10 cellular contexts compared by ENCODE assay signal in genomic region chr13:59112375-59112774, GRCh38.
A peak's percentile ranks its signal among the peaks of the same experiment; 100 is the strongest.
DNase-seq lines count a peak whose midpoint lies in the region; ATAC-seq and TF ChIP-seq lines count a peak whose summit lies in the region.
"Had no signal": no experiment of that assay in that cellular context is flagged by ENCODE, and none has a peak within 500 bp of the region (broad histone marks: within the 10 kb centered on the region; RNA-seq: fewer than 3 reads in every experiment).

No MANE protein-coding gene starts in this region.

- H3K27ac ChIP-seq in ACC112 (ENCODE audit: low read depth, low read length): peak overlapping the region; percentile 96
- H3K27ac ChIP-seq: neutrophil had no signal

- H3K36me3 ChIP-seq in ACC112 (ENCODE audit: insufficient read depth, low read length) (no peaks in the 10 kb centered on the region), MG63 (no peaks in the 10 kb centered on the region), kidney epithelial cell (ENCODE audit: control insufficient read depth, insufficient read depth, low read length) (no peaks in the 10 kb centered on the region)
- H3K36me3 ChIP-seq: neutrophil had no signal

- H3K9me3 ChIP-seq in MG63: no peaks in the 10 kb centered on the region
- H3K9me3 ChIP-seq: neutrophil had no signal

- H3K27me3 ChIP-seq in ACC112 (ENCODE audit: insufficient read depth, low read length) (no peaks in the 10 kb centered on the region), MG63 (no peaks in the 10 kb centered on the region), kidney epithelial cell (ENCODE audit: control insufficient read depth, insufficient read depth, low read length) (no peaks in the 10 kb centered on the region)
- H3K27me3 ChIP-seq: neutrophil had no signal

- ATAC-seq in esophagus mucosa: no peak
- ATAC-seq in GM21737 (IDR thresholded peaks at IDR 0.05; ENCODE audit: unreplicated experiment): no peak
- ATAC-seq in HG03108 (IDR thresholded peaks at IDR 0.05; ENCODE audit: unreplicated experiment): no peak
- ATAC-seq in GM19463 (IDR thresholded peaks at IDR 0.05; ENCODE audit: unreplicated experiment): no peak

- peak; percentile 74 for DNase-seq in MG63
- peak; percentile 98 for DNase-seq in astrocyte of the spinal cord (ENCODE audit: low read depth, low spot score)
- peak; percentile 91 for DNase-seq in kidney epithelial cell (ENCODE audit: low read depth)
- DNase-seq: activated naive CD4-positive, alpha-beta T cell treated with anti-CD3 and anti-CD28 coated beads, Interleukin-2, amount 10 ng/mL, durations not matched to agents 7 days and 5 days had no signal

- H3K79me2 ChIP-seq in ACC112 (ENCODE audit: control insufficient read depth, insufficient read depth, low read length, unreplicated experiment): no peaks in the 10 kb centered on the region

- H3K4me3 ChIP-seq in ACC112 (ENCODE audit: low read depth, low read length) (peak overlapping the region; percentile 49), MG63 (no peak overlapping the region), astrocyte of the spinal cord (ENCODE audit: low read depth, low read length) (no peak overlapping the region), kidney epithelial cell (ENCODE audit: low read depth, low read length) (no peak overlapping the region)

- H2AFZ ChIP-seq in ACC112 (ENCODE audit: low read length, unreplicated experiment): no peak overlapping the region

- peaks cover 29% of the 10 kb centered on the region for H3K4me1 ChIP-seq in ACC112 (ENCODE audit: control insufficient read depth, insufficient read depth, low read length, unreplicated experiment)

- TF ChIP-seq CTCF in astrocyte of the spinal cord (IDR thresholded peaks at IDR 0.05; ENCODE audit: low read depth, low read length) (no peak), kidney epithelial cell (IDR thresholded peaks at IDR 0.05; ENCODE audit: insufficient read depth, low read length, poor library complexity, severe bottlenecking) (no peak)

- in situ Hi-C loops in astrocyte of the spinal cord (cut with HindIII; ENCODE audit: low sequenced_read_pairs): no loop called here
